ENCODE assay signal across 10 cellular contexts in genomic region chr2:190911813-190912212, GRCh38. TPM values are rescaled to one million over a fixed set of nuclear protein-coding genes. Genes with fewer than 3 reads are reported as not detected.
DNase-seq lines count a peak whose midpoint lies in the region; ATAC-seq and TF ChIP-seq lines count a peak whose summit lies in the region.
"Had no signal": no experiment of that assay in that cellular context is flagged by ENCODE, and none has a peak within 500 bp of the region (broad histone marks: within the 10 kb centered on the region; RNA-seq: fewer than 3 reads in every experiment).

No MANE protein-coding gene starts in this region.

- H3K56ac ChIP-seq in H9 (ENCODE audit: insufficient read length, low read depth, low read length), result no peak overlapping the region

- no peak overlapping the region for H3K18ac ChIP-seq in H9 (ENCODE audit: insufficient read length, low read depth, low read length)

- H3T11ph ChIP-seq in H9 (ENCODE audit: low read length), result no peak overlapping the region

- H3K9ac ChIP-seq in H9 (ENCODE audit: extremely low read depth, insufficient read length, low read length), result no peak overlapping the region

- H4K8ac ChIP-seq in H9 (replicated peaks; ENCODE audit: insufficient read length, low read depth, low read length), result no peak overlapping the region

- peak overlapping the region in 6 of 8 donors; percentile 4 to 82 (median 45) for H3K27ac Mint-ChIP-seq in CD8-positive, alpha-beta memory T cell
- peak overlapping the region; percentile 46 for H3K27ac Mint-ChIP-seq in activated naive CD8-positive, alpha-beta T cell treated with anti-CD3 and anti-CD28 coated beads for 36 hours
- H3K27ac Mint-ChIP-seq in T-cell, result peak overlapping the region in 1 of 2 donors; percentile 76
- H3K27ac Mint-ChIP-seq in H9, result 0 out of 7 replicates have a peak overlapping the region, but pooled peaks of 1 of the 3 experiments have one; percentile 8

- H3K9me3 ChIP-seq in CD8-positive, alpha-beta memory T cell (ENCODE audit: low read length), result no peaks in the 10 kb centered on the region
- no peaks in the 10 kb centered on the region for H3K9me3 ChIP-seq in H9 (ENCODE audit: control insufficient read depth, low read depth, low read length)
- H3K9me3 ChIP-seq: Caco-2, prostate gland had no signal

- no peak overlapping the region for H2BK12ac ChIP-seq in H9 (ENCODE audit: insufficient read length, low read depth, low read length)

- no peak overlapping the region for H3K27ac ChIP-seq in CD8-positive, alpha-beta memory T cell (ENCODE audit: low read depth, low read length)
- H3K27ac ChIP-seq in H9 (ENCODE audit: insufficient read length, low read depth, low read length), result no peak overlapping the region
- H3K27ac ChIP-seq: prostate gland had no signal

- no peak overlapping the region for H3K14ac ChIP-seq in H9 (ENCODE audit: insufficient read depth, low read length)

- H2BK20ac ChIP-seq in H9 (ENCODE audit: low read depth, low read length, poor library complexity, severe bottlenecking), result no peak overlapping the region

- H3K4ac ChIP-seq in H9 (ENCODE audit: low read depth, low read length), result no peak overlapping the region

- no peaks in the 10 kb centered on the region for H4K20me1 ChIP-seq in H9 (ENCODE audit: control insufficient read depth, insufficient read depth, insufficient read length)

- H4K5ac ChIP-seq in H9 (ENCODE audit: insufficient read length, low read depth, low read length), result no peak overlapping the region

- no CpG with 5 or more reads among the region's 3 CpGs for WGBS in H9 (ENCODE audit: extremely low coverage, insufficient read length, low lambda C conversion rate)

- peaks cover 4% of the 10 kb centered on the region for H3K36me3 ChIP-seq in CD8-positive, alpha-beta memory T cell (ENCODE audit: insufficient read depth, low read length)
- H3K36me3 ChIP-seq: prostate gland had no signal

- H3K4me2 ChIP-seq in H9 (ENCODE audit: insufficient read depth, insufficient read length, low read length), result no peak overlapping the region

- POLR2A ChIA-PET in CD8-positive, alpha-beta memory T cell (lab: Charles Lee), result no interaction called here
- POLR2A ChIA-PET in T-cell (lab: Charles Lee), result interaction anchor here in 1 of 2 donors (0.6 to 0.9 kb wide), 4 partner anchors 13 to 33 kb away, joined by 3 to 8 read pairs (median 4); no protein-coding TSS in a partner anchor

- H3K4me3 Mint-ChIP-seq in CD8-positive, alpha-beta memory T cell, result peak overlapping the region in 2 of 7 donors; percentile 3 to 12
- H3K4me3 Mint-ChIP-seq in activated naive CD8-positive, alpha-beta T cell treated with anti-CD3 and anti-CD28 coated beads for 36 hours, result no peak overlapping the region
- H3K4me3 Mint-ChIP-seq in T-cell, result no peak overlapping the region
- no peak overlapping the region for H3K4me3 Mint-ChIP-seq in H9

- H3K9me3 Mint-ChIP-seq in CD8-positive, alpha-beta memory T cell, result no peaks in the 10 kb centered on the region
- no peaks in the 10 kb centered on the region for H3K9me3 Mint-ChIP-seq in activated naive CD8-positive, alpha-beta T cell treated with anti-CD3 and anti-CD28 coated beads for 36 hours
- H3K9me3 Mint-ChIP-seq in T-cell, result no peaks in the 10 kb centered on the region
- no peaks in the 10 kb centered on the region for H3K9me3 Mint-ChIP-seq in H9

- no peak overlapping the region for H2BK5ac ChIP-seq in H9 (ENCODE audit: insufficient read length, low read length)

- peaks cover 10 to 63% (median 17%) of the 10 kb centered on the region in 3 donors for H3K36me3 Mint-ChIP-seq in CD8-positive, alpha-beta memory T cell
- peaks cover 34% of the 10 kb centered on the region for H3K36me3 Mint-ChIP-seq in activated naive CD8-positive, alpha-beta T cell treated with anti-CD3 and anti-CD28 coated beads for 36 hours
- peaks cover 40% of the 10 kb centered on the region for H3K36me3 Mint-ChIP-seq in T-cell
- peaks cover 12 to 28% (median 22%) of the 10 kb centered on the region in 3 experiments; a peak in 6 of 7 replicates for H3K36me3 Mint-ChIP-seq in H9 (ENCODE audit: insufficient read depth in 1 of 3, low read depth in 3 of 3)

- peaks cover 8% of the 10 kb centered on the region for H3K4me1 ChIP-seq in CD8-positive, alpha-beta memory T cell (ENCODE audit: insufficient read depth, low read length)
- H3K4me1 ChIP-seq in H9 (ENCODE audit: insufficient read depth, low read length), result no peaks in the 10 kb centered on the region
- H3K4me1 ChIP-seq: prostate gland had no signal

- no peak overlapping the region for H3K4me3 ChIP-seq in CD8-positive, alpha-beta memory T cell (ENCODE audit: low read length)
- H3K4me3 ChIP-seq: prostate gland had no signal

- CTCF ChIA-PET in CD8-positive, alpha-beta memory T cell (lab: Charles Lee), result interaction anchor here (2.1 kb wide), 1 partner anchor 62 kb away, joined by 5 read pairs; no protein-coding TSS in a partner anchor
- CTCF ChIA-PET in T-cell (lab: Charles Lee), result interaction anchor here in 1 of 2 donors (0.7 kb wide), 1 partner anchor 1201 kb away, joined by 4 read pairs; no protein-coding TSS in a partner anchor

- no peaks in the 10 kb centered on the region for H3K79me2 ChIP-seq in H9 (ENCODE audit: insufficient read depth, low read length)

- H3K27me3 Mint-ChIP-seq in CD8-positive, alpha-beta memory T cell, result peaks cover 0 to 1% of the 10 kb centered on the region in 2 donors
- no peaks in the 10 kb centered on the region for H3K27me3 Mint-ChIP-seq in activated naive CD8-positive, alpha-beta T cell treated with anti-CD3 and anti-CD28 coated beads for 36 hours
- H3K27me3 Mint-ChIP-seq in T-cell (no peaks in the 10 kb centered on the region), H9 (ENCODE audit: low read depth) (no peaks in the 10 kb centered on the region)

- H3K4me1 Mint-ChIP-seq in CD8-positive, alpha-beta memory T cell, result peaks cover 42 to 65% (median 63%) of the 10 kb centered on the region in 3 donors
- peaks cover 37% of the 10 kb centered on the region for H3K4me1 Mint-ChIP-seq in activated naive CD8-positive, alpha-beta T cell treated with anti-CD3 and anti-CD28 coated beads for 36 hours
- H3K4me1 Mint-ChIP-seq in T-cell (peaks cover 39 to 47% (median 46%) of the 10 kb centered on the region in 3 donors), H9 (no peaks in the 10 kb centered on the region)

- H2AFZ ChIP-seq in H9 (ENCODE audit: low read length), result no peak overlapping the region

- no peak overlapping the region for H3K23ac ChIP-seq in H9 (ENCODE audit: insufficient read length, low read depth, low read length)

- H2AK5ac ChIP-seq in H9 (ENCODE audit: insufficient read length, low read length), result no peak overlapping the region

- H4K91ac ChIP-seq in H9 (ENCODE audit: insufficient read length, low read depth, low read length), result no peak overlapping the region

- no peaks in the 10 kb centered on the region for H3K23me2 ChIP-seq in H9 (ENCODE audit: insufficient read length, low read depth, low read length, poor library complexity, severe bottlenecking)

- no peak for TF ChIP-seq CTCF in H9 (conservative IDR thresholded peaks at IDR 0.05)

- no peak overlapping the region for H2BK15ac ChIP-seq in H9 (ENCODE audit: low read depth, low read length)

- no peak for DNase-seq in CD8-positive, alpha-beta memory T cell
- DNase-seq in activated naive CD8-positive, alpha-beta T cell treated with anti-CD3 and anti-CD28 coated beads for 36 hours, result no peak
- DNase-seq in T-cell, result no peak
- DNase-seq in HK-2 (ENCODE audit: unreplicated experiment), result no peak
- no peak for DNase-seq in H9
- DNase-seq in activated effector memory CD4-positive, alpha-beta T cell treated with anti-CD3 and anti-CD28 coated beads, Interleukin-2, amount 50 U/mL, for 16 hours, result no peak
- DNase-seq: Caco-2 had no signal

- H2BK120ac ChIP-seq in H9 (ENCODE audit: low read depth, low read length, poor library complexity, severe bottlenecking), result no peak overlapping the region

- no peaks in the 10 kb centered on the region for H3K79me1 ChIP-seq in H9 (ENCODE audit: insufficient read depth, low read depth, low read length, poor library complexity, severe bottlenecking)

- no peaks in the 10 kb centered on the region for H3K27me3 ChIP-seq in CD8-positive, alpha-beta memory T cell (ENCODE audit: insufficient read depth, low read length, poor library complexity, severe bottlenecking)
- no peaks in the 10 kb centered on the region for H3K27me3 ChIP-seq in H9 (ENCODE audit: insufficient read depth, low read length)

- peak; percentile 63 for ATAC-seq in GM19324 (IDR thresholded peaks at IDR 0.05; ENCODE audit: low FRiP score, unreplicated experiment)
- peak; percentile 63 for ATAC-seq in HG03045 (IDR thresholded peaks at IDR 0.05; ENCODE audit: unreplicated experiment)
- ATAC-seq in T-cell (replicated peaks in 1 of 4), result no peak

RNA-seq across cellular contexts. Expression of gene GLS, which starts 31.2 kb away (rescaled TPM):
- total RNA-seq in CD8-positive, alpha-beta memory T cell, result 100 to 1,000 TPM; 209 to 222 TPM
- polyA plus RNA-seq in CD8-positive, alpha-beta memory T cell, result 50.9 TPM
- total RNA-seq in activated naive CD8-positive, alpha-beta T cell treated with anti-CD3 and anti-CD28 coated beads for 36 hours, result 100 to 1,000 TPM; 192 to 201 TPM
- 100 to 1,000 TPM; 192 to 233 (median 209) TPM for total RNA-seq in T-cell
- 69.3 and 70.6 TPM in 2 replicates for total RNA-seq in H9 (2021)

Comparison
In these comparisons a context has a peak if more than half of its experiments do, and no peak if none do; other contexts are left out.
1. ATAC-seq: peak in GM19324 (single experiment) and HG03045 (single experiment); none in T-cell (0 of 4).